22 cellular contexts compared by ENCODE assay signal in genomic region chr6:5732496-5732895, GRCh38.
"Had no signal": no experiment of that assay in that cellular context is flagged by ENCODE, and none has a peak within 500 bp of the region (broad histone marks: within the 10 kb centered on the region; RNA-seq: fewer than 3 reads in every experiment).

No MANE protein-coding gene starts in this region.

- DNase-seq: cortex of kidney; effector CD8-positive, alpha-beta T cell; effector memory CD8-positive, alpha-beta T cell; endodermal cell; erythroblast; esophagus squamous epithelium; foreskin fibroblast; foreskin melanocyte; gastrocnemius medialis; glutamatergic neuron; head of caudate nucleus; heart right ventricle; hippocampal formation; kidney; kidney glomerular epithelial cell; left colon; left ventricle myocardium inferior; mammary epithelial cell; mesendoderm; midbrain had no signal

- ATAC-seq: effector memory CD8-positive, alpha-beta T cell; esophagus mucosa; gastrocnemius medialis; left colon; left lobe of liver had no signal
